ENCODE assay signal across 25 cellular contexts in genomic region chr6:93337772-93338394, GRCh38.
DNase-seq lines count a peak whose midpoint lies in the region; ATAC-seq, FAIRE-seq and TF ChIP-seq lines count a peak whose summit lies in the region.
"Had no signal": no experiment of that assay in that cellular context is flagged by ENCODE, and none has a peak within 500 bp of the region (broad histone marks: within the 10 kb centered on the region; RNA-seq: fewer than 3 reads in every experiment).

No MANE protein-coding gene starts in this region.

- DNase-seq in GM23338 (ENCODE audit: low spot score) (peak; percentile 39), IMR-90 (no peak), H1 (ENCODE audit: low read depth in 1 of 2, low spot score in 2 of 2) (no peak), neuronal stem cell (ENCODE audit: low spot score) (no peak), NCI-H510A (lab: John Stamatoyannopoulos, UW) (no peak)
- no peak for DNase-seq in activated CD4-positive, CD25-positive, alpha-beta regulatory T cell treated with anti-CD3 and anti-CD28 coated beads, Interleukin-2, amount 50 U/mL, for 72 hours
- DNase-seq in effector memory CD4-positive, alpha-beta T cell: no peak
- DNase-seq in activated CD4-positive, alpha-beta T cell treated with anti-CD3 and anti-CD28 coated beads, Interleukin-2, amount 10 ng/mL, durations not matched to agents 24 days and 14 days: no peak
- DNase-seq: CD4-positive, CD25-positive, alpha-beta regulatory T cell; DMS53; GM23248; HCEC 1CT; Kasumi-1; MV-4-11; NCI-H1105; NCI-H1436 treated with DMSO at 0.1 percent for 48 hours; NCI-H187 treated with DMSO at 0.1 percent for 48 hours; NCI-H524 treated with DMSO at 0.1 percent for 48 hours; NCI-H82; PC-9; SHP77 treated with DMSO at 0.1 percent for 48 hours had no signal

- H4K8ac ChIP-seq in IMR-90 (ENCODE audit: low read depth in 2 of 2, low read length in 2 of 2) (no peak overlapping the region), H1 (ENCODE audit: extremely low read depth, insufficient read depth, low read length) (no peak overlapping the region), neuronal stem cell (ENCODE audit: low read depth, low read length) (no peak overlapping the region)

- H3K9ac ChIP-seq in IMR-90 (ENCODE audit: low read depth, low read length) (no peak overlapping the region), H1 (replicated peaks in 1 of 4; ENCODE audit: extremely low read depth in 1 of 4, low read depth in 3 of 4, low read length in 3 of 4) (no peak overlapping the region), neuronal stem cell (ENCODE audit: low read depth, low read length, poor library complexity) (no peak overlapping the region)
- H3K9ac ChIP-seq: GM23248 had no signal

- H2AK5ac ChIP-seq in IMR-90 (ENCODE audit: low read depth, low read length) (no peak overlapping the region), H1 (ENCODE audit: low read depth, low read length) (no peak overlapping the region), neuronal stem cell (ENCODE audit: low read depth, low read length) (no peak overlapping the region)

- H3K9me3 Mint-ChIP-seq in GM23338: no peaks in the 10 kb centered on the region
- no peaks in the 10 kb centered on the region for H3K9me3 Mint-ChIP-seq in activated CD4-positive, alpha-beta T cell treated with anti-CD3 and anti-CD28 coated beads, Interleukin-2, amount 10 ng/mL, durations not matched to agents 24 days and 14 days

- FAIRE-seq in H1 (lab: Jason Lieb, UNC): no peak
- FAIRE-seq: HepG2, K562 had no signal

- CTCF ChIA-PET in IMR-90 (lab: Yijun Ruan, JAX): no interaction called here
- CTCF ChIA-PET in H1 (lab: Charles Lee; ENCODE audit: partially characterized antibody): interaction anchor here (0.8 to 1.6 kb wide), 2 partner anchors 18 to 300 kb away, joined by 3 to 5 read pairs; no protein-coding TSS in a partner anchor

- H2BK12ac ChIP-seq in H1 (ENCODE audit: low read depth, low read length) (no peak overlapping the region), neuronal stem cell (ENCODE audit: low read length) (no peak overlapping the region)

- no peaks in the 10 kb centered on the region for H3K27me3 Mint-ChIP-seq in GM23338 (ENCODE audit: insufficient read depth, low read depth, poor library complexity)
- no peaks in the 10 kb centered on the region for H3K27me3 Mint-ChIP-seq in activated CD4-positive, alpha-beta T cell treated with anti-CD3 and anti-CD28 coated beads, Interleukin-2, amount 10 ng/mL, durations not matched to agents 24 days and 14 days
- H3K27me3 Mint-ChIP-seq: CD4-positive, CD25-positive, alpha-beta regulatory T cell had no signal

- no peaks in the 10 kb centered on the region for H3K36me3 Mint-ChIP-seq in GM23338 (ENCODE audit: low read depth)
- H3K36me3 Mint-ChIP-seq in activated CD4-positive, alpha-beta T cell treated with anti-CD3 and anti-CD28 coated beads, Interleukin-2, amount 10 ng/mL, durations not matched to agents 24 days and 14 days (ENCODE audit: low read depth): no peaks in the 10 kb centered on the region
- H3K36me3 Mint-ChIP-seq: CD4-positive, CD25-positive, alpha-beta regulatory T cell had no signal

- POLR2A ChIA-PET in IMR-90 (lab: Charles Lee; ENCODE audit: unreplicated experiment): no interaction called here
- POLR2A ChIA-PET in H1 (lab: Charles Lee; ENCODE audit: partially characterized antibody): no interaction called here

- H3K4me3 ChIP-seq in GM23338 (no peak overlapping the region), IMR-90 (ENCODE audit: insufficient read depth, low read depth, low read length) (no peak overlapping the region), H1 (ENCODE audit: extremely low read depth in 1 of 4, insufficient read depth in 2 of 4, low read depth in 3 of 4, low read length in 4 of 4) (no peak overlapping the region), neuronal stem cell (ENCODE audit: low read length in 2 of 2) (no peak overlapping the region)
- no peak overlapping the region for H3K4me3 ChIP-seq in effector memory CD4-positive, alpha-beta T cell (ENCODE audit: insufficient read depth, low read depth, low read length, poor library complexity, severe bottlenecking)
- H3K4me3 ChIP-seq: GM23248, K562, PC-9, SK-N-MC had no signal

- peaks cover 22% of the 10 kb centered on the region for H3K4me1 Mint-ChIP-seq in GM23338
- H3K4me1 Mint-ChIP-seq in activated CD4-positive, alpha-beta T cell treated with anti-CD3 and anti-CD28 coated beads, Interleukin-2, amount 10 ng/mL, durations not matched to agents 24 days and 14 days: no peaks in the 10 kb centered on the region
- H3K4me1 Mint-ChIP-seq: CD4-positive, CD25-positive, alpha-beta regulatory T cell had no signal

- no peaks in the 10 kb centered on the region for H3K9me3 ChIP-seq in IMR-90 (ENCODE audit: control insufficient read depth, insufficient read depth, low read length)
- no peaks in the 10 kb centered on the region for H3K9me3 ChIP-seq in H1 (ENCODE audit: insufficient read depth in 2 of 2, low read depth in 1 of 2, low read length in 1 of 2)
- no peaks in the 10 kb centered on the region for H3K9me3 ChIP-seq in neuronal stem cell (replicated peaks in 1 of 2; ENCODE audit: control insufficient read depth in 2 of 2, insufficient read depth in 1 of 2, low read depth in 1 of 2, low read length in 2 of 2)
- no peaks in the 10 kb centered on the region for H3K9me3 ChIP-seq in effector memory CD4-positive, alpha-beta T cell (ENCODE audit: control insufficient read depth, low read length)

- H3K27me3 ChIP-seq in GM23338 (ENCODE audit: insufficient read depth) (no peaks in the 10 kb centered on the region), IMR-90 (ENCODE audit: control insufficient read depth, insufficient read depth, low read length) (no peaks in the 10 kb centered on the region), H1 (replicated peaks in 1 of 4; ENCODE audit: control insufficient read depth in 3 of 4, extremely low read depth in 1 of 4, insufficient read depth in 3 of 4, low read length in 3 of 4) (no peaks in the 10 kb centered on the region), neuronal stem cell (ENCODE audit: control insufficient read depth in 3 of 3, insufficient read depth in 3 of 3, low read depth in 1 of 3, low read length in 3 of 3) (no peaks in the 10 kb centered on the region)
- H3K27me3 ChIP-seq in effector memory CD4-positive, alpha-beta T cell (replicated peaks; ENCODE audit: control insufficient read depth, insufficient read depth, low read length, poor library complexity, severe bottlenecking): no peaks in the 10 kb centered on the region

- H3K79me2 ChIP-seq in GM23338 (replicated peaks; ENCODE audit: insufficient read depth): no peaks in the 10 kb centered on the region
- H3K79me2 ChIP-seq in H1 (ENCODE audit: control insufficient read depth in 1 of 2, insufficient read depth in 2 of 2, low read length in 2 of 2): no peaks in the 10 kb centered on the region

- peaks cover 14% of the 10 kb centered on the region for H3K4me1 ChIP-seq in GM23338 (ENCODE audit: insufficient read depth)
- no peaks in the 10 kb centered on the region for H3K4me1 ChIP-seq in IMR-90 (ENCODE audit: control insufficient read depth, insufficient read depth, low read length)
- H3K4me1 ChIP-seq in H1 (replicated peaks in 1 of 4; ENCODE audit: control insufficient read depth in 3 of 4, insufficient read depth in 4 of 4, low read length in 3 of 4): peaks cover 0 to 8% (median 3%) of the 10 kb centered on the region in 4 experiments; a peak in 3 of 7 replicates
- peaks cover 5 to 13% of the 10 kb centered on the region in 2 donors for H3K4me1 ChIP-seq in neuronal stem cell (ENCODE audit: control insufficient read depth in 2 of 2, insufficient read depth in 1 of 2, low read depth in 1 of 2, low read length in 2 of 2)
- H3K4me1 ChIP-seq in effector memory CD4-positive, alpha-beta T cell (ENCODE audit: control insufficient read depth, insufficient read depth, low read length, poor library complexity, severe bottlenecking): no peaks in the 10 kb centered on the region

- ATAC-seq in GM23338 (peak; percentile 59), IMR-90 (ENCODE audit: low read depth) (no peak)
- ATAC-seq: HepG2, K562 had no signal

- H2BK15ac ChIP-seq in IMR-90 (ENCODE audit: low read depth, low read length) (no peak overlapping the region), H1 (ENCODE audit: low read length) (no peak overlapping the region), neuronal stem cell (ENCODE audit: low read length) (no peak overlapping the region)

- H3K27ac Mint-ChIP-seq in GM23338: peak overlapping the region; percentile 25
- no peak overlapping the region for H3K27ac Mint-ChIP-seq in activated CD4-positive, alpha-beta T cell treated with anti-CD3 and anti-CD28 coated beads, Interleukin-2, amount 10 ng/mL, durations not matched to agents 24 days and 14 days
- H3K27ac Mint-ChIP-seq: CD4-positive, CD25-positive, alpha-beta regulatory T cell had no signal

- no peaks in the 10 kb centered on the region for H3K23me2 ChIP-seq in H1 (ENCODE audit: low read depth, low read length)

- H4K20me1 ChIP-seq in GM23338 (replicated peaks; ENCODE audit: insufficient read depth) (no peaks in the 10 kb centered on the region), IMR-90 (ENCODE audit: insufficient read depth, low read length) (no peaks in the 10 kb centered on the region), H1 (replicated peaks in 1 of 2; ENCODE audit: control insufficient read depth in 1 of 2, insufficient read depth in 2 of 2, low read length in 2 of 2) (no peaks in the 10 kb centered on the region)

- no peaks in the 10 kb centered on the region for H3K9me1 ChIP-seq in IMR-90 (ENCODE audit: insufficient read depth, low read length)

- H2BK5ac ChIP-seq in IMR-90 (ENCODE audit: low read depth, low read length, poor library complexity, severe bottlenecking) (peak overlapping the region; percentile 54), H1 (ENCODE audit: low read depth, low read length) (no peak overlapping the region), neuronal stem cell (ENCODE audit: low read length) (no peak overlapping the region)

- H2AFZ ChIP-seq in GM23338 (peak overlapping the region; percentile 45; the same call in 1 of the 2 replicates), IMR-90 (replicated peaks; ENCODE audit: low read length, poor library complexity) (no peak overlapping the region), H1 (ENCODE audit: low read length) (peak overlapping the region; percentile 81; the same call in 1 of the 2 replicates), neuronal stem cell (ENCODE audit: low read length) (peak overlapping the region; percentile 66)
- H2AFZ ChIP-seq: GM23248, PC-9 had no signal

- peak overlapping the region; percentile 17 for H3K4me2 ChIP-seq in GM23338
- H3K4me2 ChIP-seq in IMR-90 (ENCODE audit: low read depth, low read length): no peak overlapping the region
- H3K4me2 ChIP-seq in H1 (ENCODE audit: insufficient read depth in 1 of 2, low read depth in 2 of 2, low read length in 2 of 2): no peak overlapping the region; a peak in 1 of 4 replicates
- no peak overlapping the region for H3K4me2 ChIP-seq in neuronal stem cell (ENCODE audit: insufficient read depth, low read length, poor library complexity, severe bottlenecking)
- H3K4me2 ChIP-seq: PC-9 had no signal

- no CpG with 5 or more reads among the region's 2 CpGs for WGBS in IMR-90 (ENCODE audit: extremely low coverage in 2 of 2, insufficient read length in 1 of 2), 2 experiments
- 46% methylated on average over 2 of the region's 2 CpGs; no CpG with 5 or more reads in 1 of the 2 experiments for WGBS in H1 (ENCODE audit: extremely low coverage in 1 of 2, insufficient coverage in 1 of 2, insufficient read length in 1 of 2, insufficient replicate concordance in 2 of 2, low coverage in 1 of 2, low lambda C conversion rate in 2 of 2, missing lambda C conversion rate in 1 of 2), 2 experiments
- WGBS in neuronal stem cell (ENCODE audit: extremely low coverage in 2 of 2, insufficient read length in 2 of 2, insufficient replicate concordance in 1 of 2), 2 donors: no CpG with 5 or more reads among the region's 2 CpGs

- TF ChIP-seq RAD21 in IMR-90 (IDR thresholded peaks at IDR 0.05; ENCODE audit: low read length) (no peak), H1 (IDR thresholded peaks at IDR 0.05 in 1 of 2, conservative IDR thresholded peaks at IDR 0.05 in 1 of 2; ENCODE audit: low read depth in 2 of 2, low read length in 2 of 2) (no peak)

- H3K14ac ChIP-seq in IMR-90 (replicated peaks; ENCODE audit: low read depth, low read length) (no peak overlapping the region), H1 (ENCODE audit: insufficient read length) (no peak overlapping the region), neuronal stem cell (ENCODE audit: low read length) (no peak overlapping the region)

- no peak overlapping the region for H2BK120ac ChIP-seq in IMR-90 (ENCODE audit: low read depth, low read length)
- H2BK120ac ChIP-seq in H1 (replicated peaks; ENCODE audit: low read depth, low read length): no peak overlapping the region
- no peak overlapping the region for H2BK120ac ChIP-seq in neuronal stem cell (ENCODE audit: low read depth, low read length)

- dilution Hi-C loops in IMR-90 (cut with HindIII; ENCODE audit: low sequenced_read_pairs, unreplicated experiment): no loop called here

- no peak overlapping the region for H3K4ac ChIP-seq in IMR-90 (ENCODE audit: low read depth, low read length)
- H3K4ac ChIP-seq in H1 (replicated peaks; ENCODE audit: insufficient read length, low read depth, low read length): no peak overlapping the region
- no peak overlapping the region for H3K4ac ChIP-seq in neuronal stem cell (ENCODE audit: low read length)

- H3K4me3 Mint-ChIP-seq in GM23338: no peak overlapping the region; the same call in 2 of the 3 replicates
- no peak overlapping the region for H3K4me3 Mint-ChIP-seq in activated CD4-positive, alpha-beta T cell treated with anti-CD3 and anti-CD28 coated beads, Interleukin-2, amount 10 ng/mL, durations not matched to agents 24 days and 14 days
- H3K4me3 Mint-ChIP-seq: CD4-positive, CD25-positive, alpha-beta regulatory T cell had no signal

- H3K23ac ChIP-seq in IMR-90 (ENCODE audit: low read depth, low read length) (no peak overlapping the region), H1 (ENCODE audit: insufficient read length) (no peak overlapping the region), neuronal stem cell (ENCODE audit: low read depth, low read length, poor library complexity) (no peak overlapping the region)

- intact Hi-C loops in IMR-90 (cut with micrococcal nuclease): no loop called here
- intact Hi-C loops in activated CD4-positive, alpha-beta T cell treated with anti-CD3 and anti-CD28 coated beads, Interleukin-2, amount 10 ng/mL, durations not matched to agents 24 days and 14 days (cut with micrococcal nuclease): no loop called here

- no peak overlapping the region for H2AK9ac ChIP-seq in IMR-90 (replicated peaks; ENCODE audit: low read depth, low read length, poor library complexity)

- H3K27ac ChIP-seq in GM23338 (ENCODE audit: low read depth): 0 out of 2 replicates have a peak overlapping the region, but pooled peaks have one; percentile 2
- H3K27ac ChIP-seq in IMR-90 (ENCODE audit: insufficient read depth, low read length): no peak overlapping the region
- H3K27ac ChIP-seq in H1 (ENCODE audit: low read depth, low read length): no peak overlapping the region; the same call in 1 of the 2 replicates
- H3K27ac ChIP-seq in neuronal stem cell (replicated peaks; ENCODE audit: low read length): no peak overlapping the region
- no peak overlapping the region for H3K27ac ChIP-seq in effector memory CD4-positive, alpha-beta T cell (ENCODE audit: insufficient read depth, low read length, poor library complexity, severe bottlenecking)
- H3K27ac ChIP-seq: GM23248, PC-9, RWPE1, SK-N-MC had no signal

- H3K79me1 ChIP-seq in IMR-90 (ENCODE audit: low read depth in 1 of 2, low read length in 2 of 2): no peaks in the 10 kb centered on the region
- no peaks in the 10 kb centered on the region for H3K79me1 ChIP-seq in H1 (ENCODE audit: low read depth, low read length)
- no peaks in the 10 kb centered on the region for H3K79me1 ChIP-seq in neuronal stem cell (ENCODE audit: low read depth, low read length)

- TF ChIP-seq CTCF in GM23338 (conservative IDR thresholded peaks at IDR 0.05; ENCODE audit: low read depth in 2 of 2) (no peak), IMR-90 (conservative IDR thresholded peaks at IDR 0.05; ENCODE audit: low read depth, low read length) (no peak), H1 (IDR thresholded peaks at IDR 0.05; ENCODE audit: control extremely low read depth in 1 of 3, insufficient read depth in 1 of 3, low read depth in 1 of 3, low read length in 3 of 3) (no peak)

- in situ Hi-C loops in IMR-90 (cut with MboI; ENCODE audit: low sequenced_read_pairs): no loop called here

- H3F3A ChIP-seq in GM23338 (replicated peaks; ENCODE audit: low read depth): no peaks in the 10 kb centered on the region

- H4K91ac ChIP-seq in IMR-90 (ENCODE audit: insufficient read depth, low read depth, low read length): no peak overlapping the region
- no peak overlapping the region for H4K91ac ChIP-seq in H1 (replicated peaks; ENCODE audit: insufficient read length, low read length)
- H4K91ac ChIP-seq in neuronal stem cell (ENCODE audit: low read depth, low read length, poor library complexity): no peak overlapping the region

- TF ChIP-seq POLR2A in IMR-90 (IDR thresholded peaks at IDR 0.05; ENCODE audit: low read depth, low read length) (no peak), H1 (IDR thresholded peaks at IDR 0.05; ENCODE audit: control extremely low read depth in 1 of 2, low read depth in 2 of 2, low read length in 2 of 2) (no peak)

- H4K5ac ChIP-seq in IMR-90 (ENCODE audit: low read depth, low read length) (no peak overlapping the region), H1 (ENCODE audit: insufficient read length, low read depth, low read length) (peak overlapping the region; percentile 65)

- BruUV-seq in IMR-90 (replicated peaks; lab: Mats Ljungman, UMichigan): no TSS peak

- no peak overlapping the region for H2BK20ac ChIP-seq in IMR-90 (ENCODE audit: low read depth, low read length)
- H2BK20ac ChIP-seq in H1 (ENCODE audit: low read length): no peak overlapping the region

- H3K18ac ChIP-seq in IMR-90 (ENCODE audit: low read depth, low read length) (no peak overlapping the region), H1 (ENCODE audit: extremely low read depth, low read length) (no peak overlapping the region), neuronal stem cell (ENCODE audit: low read length) (no peak overlapping the region)

- no peak for TF ChIP-seq EP300 in H1 (IDR thresholded peaks at IDR 0.05; ENCODE audit: borderline replicate concordance in 1 of 2, low read depth in 2 of 2, low read length in 2 of 2)

- no peaks in the 10 kb centered on the region for H3K9me2 ChIP-seq in GM23338 (ENCODE audit: insufficient read depth)

- H3K56ac ChIP-seq in IMR-90 (ENCODE audit: extremely low read depth, insufficient read depth, low read length) (no peak overlapping the region), H1 (replicated peaks; ENCODE audit: insufficient read length, low read depth, low read length) (no peak overlapping the region)

- no peaks in the 10 kb centered on the region for H3K36me3 ChIP-seq in GM23338 (ENCODE audit: insufficient read depth)
- no peaks in the 10 kb centered on the region for H3K36me3 ChIP-seq in IMR-90 (ENCODE audit: control insufficient read depth, insufficient read depth, low read length)
- no peaks in the 10 kb centered on the region for H3K36me3 ChIP-seq in H1 (ENCODE audit: control insufficient read depth in 2 of 4, insufficient read depth in 4 of 4, low read length in 3 of 4)
- H3K36me3 ChIP-seq in neuronal stem cell (replicated peaks in 1 of 2; ENCODE audit: control insufficient read depth in 2 of 2, insufficient read depth in 2 of 2, low read length in 2 of 2): no peaks in the 10 kb centered on the region
- no peaks in the 10 kb centered on the region for H3K36me3 ChIP-seq in effector memory CD4-positive, alpha-beta T cell (ENCODE audit: control insufficient read depth, insufficient read depth, low read length)
